ENCODE assay signal across 8 cellular contexts in the genomic region with DNA sequence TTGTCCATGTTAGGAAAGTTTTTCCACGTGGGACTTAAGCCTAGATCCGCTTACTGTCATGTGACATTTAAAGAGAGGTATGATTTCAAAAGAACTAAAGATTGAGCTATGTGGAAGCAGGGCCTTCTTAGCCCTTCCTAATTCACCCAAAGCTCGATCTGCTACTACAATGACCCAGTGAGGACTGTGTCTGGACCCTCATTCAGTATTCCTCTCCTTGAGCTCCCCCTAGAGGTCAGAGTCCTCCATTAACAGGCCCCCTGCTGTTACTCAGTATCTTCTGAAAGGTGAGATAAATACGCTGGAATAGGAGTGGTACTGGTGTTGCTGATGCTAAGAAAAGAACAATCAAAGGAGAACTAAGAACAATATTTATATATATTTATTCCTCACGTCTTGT.
DNase-seq lines count a peak whose midpoint lies in the region; ATAC-seq and TF ChIP-seq lines count a peak whose summit lies in the region.

No MANE protein-coding gene starts in this region.

- DNase-seq in NCI-H1417 (lab: John Stamatoyannopoulos, UW), result peak in 2 of 3 experiments; percentile 33 to 48
- DNase-seq in NCI-H1417 treated with DMSO at 0.1 percent for 48 hours (lab: John Stamatoyannopoulos, UW), result no peak
- peak; percentile 59 for DNase-seq in GM20000 (ENCODE audit: low spot score)
- DNase-seq in OCI-M1 (lab: John Stamatoyannopoulos, UW), result peak; percentile 92
- no peak for DNase-seq in chondrocyte (ENCODE audit: low spot score)
- DNase-seq in vagina (ENCODE audit: extremely low spot score in 2 of 2), result no peak

- TF ChIP-seq CTCF in GM20000 (IDR thresholded peaks at IDR 0.05; ENCODE audit: extremely low read depth, missing control alignments) (peak; percentile 75), chondrocyte (IDR thresholded peaks at IDR 0.05) (peak; percentile 83), liver (IDR thresholded peaks at IDR 0.05; ENCODE audit: low read depth, low read length, missing input control) (peak; percentile 49), vagina (IDR thresholded peaks at IDR 0.05) (peak in 1 of 3 experiments; percentile 64)

- H3K27ac Mint-ChIP-seq in chondrocyte (ENCODE audit: unreplicated experiment), result no peak overlapping the region

- H3K27me3 Mint-ChIP-seq in chondrocyte (ENCODE audit: low read depth), result no peaks in the 10 kb centered on the region

- TF ChIP-seq POLR2A in vagina (IDR thresholded peaks at IDR 0.05), result no peak

- peaks cover 30% of the 10 kb centered on the region for H3K4me1 Mint-ChIP-seq in chondrocyte (ENCODE audit: low read depth)

- no peaks in the 10 kb centered on the region for H3K4me1 ChIP-seq in liver (ENCODE audit: control insufficient read depth in 4 of 4, insufficient read depth in 4 of 4, low read length in 3 of 4)
- peaks cover 20% of the 10 kb centered on the region for H3K4me1 ChIP-seq in vagina

- no peak overlapping the region for H3K9ac ChIP-seq in liver (ENCODE audit: low read depth in 1 of 2, low read length in 2 of 2)

- WGBS in liver, result 28% methylated on average over 5 of the region's 5 CpGs

- no peak overlapping the region for H3K4me3 Mint-ChIP-seq in chondrocyte (ENCODE audit: unreplicated experiment)

- no peaks in the 10 kb centered on the region for H3K9me3 Mint-ChIP-seq in chondrocyte (ENCODE audit: low read depth)

- peak; percentile 88 for ATAC-seq in HG03460 (IDR thresholded peaks at IDR 0.05; ENCODE audit: unreplicated experiment)

- intact Hi-C loops in vagina (cut with DNase I), result no loop called here

- H3K9me3 ChIP-seq in liver (ENCODE audit: control insufficient read depth in 4 of 4, low read length in 3 of 4), result no peaks in the 10 kb centered on the region
- no peaks in the 10 kb centered on the region for H3K9me3 ChIP-seq in vagina

- H3K4me3 ChIP-seq in liver (ENCODE audit: low read depth in 1 of 3, low read length in 3 of 3) (no peak overlapping the region), vagina (no peak overlapping the region)

- peaks cover 0 to 5% (median 0%) of the 10 kb centered on the region in 4 donors for H3K27me3 ChIP-seq in liver (ENCODE audit: control insufficient read depth in 4 of 4, insufficient read depth in 4 of 4, low read length in 3 of 4)
- no peaks in the 10 kb centered on the region for H3K27me3 ChIP-seq in vagina

- H3K36me3 Mint-ChIP-seq in chondrocyte (ENCODE audit: low read depth), result no peaks in the 10 kb centered on the region

- no peak overlapping the region for H3K27ac ChIP-seq in liver (ENCODE audit: low read depth in 1 of 2, low read length in 2 of 2)
- H3K27ac ChIP-seq in vagina, result peak overlapping the region; percentile 19

- H3K36me3 ChIP-seq in liver (ENCODE audit: control insufficient read depth in 4 of 4, insufficient read depth in 3 of 4, low read depth in 1 of 4, low read length in 3 of 4) (no peaks in the 10 kb centered on the region), vagina (no peaks in the 10 kb centered on the region)

- TF ChIP-seq RAD21 in liver (IDR thresholded peaks at IDR 0.05), result peak; percentile 75 to 84

TF ChIP-seq in liver, 16 proteins besides CTCF, POLR2A, EP300 and RAD21:
- TF ChIP-seq NR2F2 (IDR thresholded peaks at IDR 0.05) (no peak), FOXA1 (IDR thresholded peaks at IDR 0.05) (no peak)
- TF ChIP-seq, protein P1, sequence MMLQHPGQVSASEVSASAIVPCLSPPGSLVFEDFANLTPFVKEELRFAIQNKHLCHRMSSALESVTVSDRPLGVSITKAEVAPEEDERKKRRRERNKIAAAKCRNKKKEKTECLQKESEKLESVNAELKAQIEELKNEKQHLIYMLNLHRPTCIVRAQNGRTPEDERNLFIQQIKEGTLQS (IDR thresholded peaks at IDR 0.05), result no peak
- TF ChIP-seq, protein P2, sequence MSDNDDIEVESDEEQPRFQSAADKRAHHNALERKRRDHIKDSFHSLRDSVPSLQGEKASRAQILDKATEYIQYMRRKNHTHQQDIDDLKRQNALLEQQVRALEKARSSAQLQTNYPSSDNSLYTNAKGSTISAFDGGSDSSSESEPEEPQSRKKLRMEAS (IDR thresholded peaks at IDR 0.05), result no peak

Comparison
In these comparisons a context has a peak if more than half of its experiments do, and no peak if none do; other contexts are left out.
1. DNase-seq: peak in NCI-H1417 (2 of 3), GM20000 (single experiment) and OCI-M1 (single experiment); none in NCI-H1417 treated with DMSO at 0.1 percent for 48 hours (single experiment), chondrocyte (single experiment) and vagina (0 of 2).